Comparison of ENCODE assay signal across 9 cellular contexts in the genomic region with DNA sequence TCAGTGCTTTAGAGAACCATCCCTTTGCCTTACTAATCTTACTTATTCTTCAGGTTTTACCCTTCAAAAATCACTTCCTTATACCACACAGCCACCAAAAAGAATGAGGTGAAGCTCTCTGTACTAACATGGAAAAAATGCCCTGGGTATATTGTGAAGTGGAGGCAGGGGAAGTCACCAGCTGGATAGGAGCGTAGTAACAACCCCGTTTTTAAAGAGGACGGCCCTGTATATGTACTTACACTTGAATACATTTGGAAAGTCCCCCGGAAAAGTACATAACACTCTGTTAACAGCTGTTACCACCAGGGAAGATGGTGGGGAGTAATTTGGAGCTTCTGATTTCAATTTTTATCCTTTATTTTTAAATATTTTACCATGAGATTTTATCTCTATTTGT. TPM values are rescaled to one million over a fixed set of nuclear protein-coding genes. Genes with fewer than 3 reads are reported as not detected.
A peak's percentile ranks its signal among the peaks of the same experiment; 100 is the strongest.
DNase-seq lines count a peak whose midpoint lies in the region; ATAC-seq and TF ChIP-seq lines count a peak whose summit lies in the region.
"Had no signal": no experiment of that assay in that cellular context is flagged by ENCODE, and none has a peak within 500 bp of the region (broad histone marks: within the 10 kb centered on the region; RNA-seq: fewer than 3 reads in every experiment).

No MANE protein-coding gene starts in this region.

- H3K9me3 ChIP-seq in left ventricle myocardium inferior (replicated peaks) (no peaks in the 10 kb centered on the region), uterus (no peaks in the 10 kb centered on the region)

- no peaks in the 10 kb centered on the region for H3K36me3 ChIP-seq in left ventricle myocardium inferior
- H3K36me3 ChIP-seq in uterus: no peaks in the 10 kb centered on the region

- intact Hi-C loops in left ventricle myocardium inferior (cut with micrococcal nuclease) (no loop called here), Right ventricle myocardium inferior (cut with DNase I) (no loop called here), uterus (cut with DNase I; ENCODE audit: low total_unique reads) (no loop called here)

- H3K27ac ChIP-seq in left ventricle myocardium inferior (replicated peaks) (peak overlapping the region; percentile 16), uterus (peak overlapping the region; percentile 9 to 39)

- ATAC-seq in Right ventricle myocardium inferior (no peak), HG03469 (IDR thresholded peaks at IDR 0.05; ENCODE audit: unreplicated experiment) (no peak)

- TF ChIP-seq CTCF in left ventricle myocardium inferior (IDR thresholded peaks at IDR 0.05; ENCODE audit: borderline replicate concordance) (no peak), uterus (IDR thresholded peaks at IDR 0.05) (no peak)

- no peaks in the 10 kb centered on the region for H3K27me3 ChIP-seq in left ventricle myocardium inferior (ENCODE audit: low read depth)
- H3K27me3 ChIP-seq in uterus: no peaks in the 10 kb centered on the region

- DNase-seq in left ventricle myocardium inferior: no peak
- no peak for DNase-seq in Right ventricle myocardium inferior (ENCODE audit: missing footprints)
- DNase-seq in fibroblast of peridontal ligament (ENCODE audit: extremely low read depth): peak; percentile 34
- no peak for DNase-seq in uterus
- no peak for DNase-seq in HuH-7 (ENCODE audit: low spot score)
- no peak for DNase-seq in SKM-1 (lab: John Stamatoyannopoulos, UW; ENCODE audit: unreplicated experiment)
- DNase-seq: posterior cingulate gyrus had no signal

- H3K4me3 ChIP-seq in left ventricle myocardium inferior: no peak overlapping the region
- H3K4me3 ChIP-seq in uterus: no peak overlapping the region

- H3K4me1 ChIP-seq in left ventricle myocardium inferior (peaks cover 11% of the 10 kb centered on the region), uterus (no peaks in the 10 kb centered on the region)

- TF ChIP-seq POLR2A in Raji (IDR thresholded peaks at IDR 0.05; ENCODE audit: insufficient read depth, low read depth, low read length) (peak; percentile 27; the same call in 1 of the 2 replicates), uterus (IDR thresholded peaks at IDR 0.05) (no peak)

RNA-seq across cellular contexts. Expression of a gene that starts 28.2 kb away (rescaled TPM):
- total RNA-seq in left ventricle myocardium inferior: 58.2 TPM
- total RNA-seq in Right ventricle myocardium inferior: 59.6 TPM
- total RNA-seq in uterus: 100 to 1,000 TPM in 2 of 4 donors, 10 to 100 TPM in 2; 40.9 to 142 (median 96.5) TPM

RNA-seq across cellular contexts. Expression of a gene that starts 47.3 kb away (rescaled TPM):
- 203 TPM for total RNA-seq in left ventricle myocardium inferior
- 249 TPM for total RNA-seq in Right ventricle myocardium inferior
- total RNA-seq in uterus: 100 to 1,000 TPM; 276 to 567 (median 333) TPM
